25 cellular contexts compared by ENCODE assay signal in the genomic region with DNA sequence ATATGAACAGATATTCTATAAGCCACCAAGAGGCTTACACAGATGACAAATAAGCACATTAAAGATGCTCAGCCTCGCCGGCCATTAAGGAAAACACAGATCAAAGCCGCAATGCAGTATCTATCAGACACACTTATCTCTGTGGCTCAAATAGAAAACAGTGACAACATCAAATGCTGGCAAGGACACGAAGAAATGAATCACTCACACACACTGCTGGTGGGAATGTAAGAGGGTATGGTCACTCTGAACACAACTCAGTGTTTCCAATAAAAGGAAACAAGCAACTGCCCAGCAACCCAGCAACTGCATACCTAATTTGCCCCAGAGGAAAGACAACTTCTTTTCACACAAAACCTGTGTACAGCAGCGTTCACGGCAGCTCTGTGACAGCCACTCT.
DNase-seq lines count a peak whose midpoint lies in the region; FAIRE-seq and TF ChIP-seq lines count a peak whose summit lies in the region.
"Had no signal": no experiment of that assay in that cellular context is flagged by ENCODE, and none has a peak within 500 bp of the region (broad histone marks: within the 10 kb centered on the region; RNA-seq: fewer than 3 reads in every experiment).

No MANE protein-coding gene starts in this region.

- H3K4me3 Mint-ChIP-seq in activated naive CD8-positive, alpha-beta T cell treated with anti-CD3 and anti-CD28 coated beads for 36 hours: no peak overlapping the region
- H3K4me3 Mint-ChIP-seq: activated CD4-positive, alpha-beta memory T cell treated with anti-CD3 and anti-CD28 coated beads for 36 hours; GM23338; neural progenitor cell had no signal

- H2AFZ ChIP-seq in OCI-LY1 (ENCODE audit: low read length): no peak overlapping the region
- H2AFZ ChIP-seq: GM23338, neural progenitor cell had no signal

- H3K9ac ChIP-seq in OCI-LY1 (ENCODE audit: low read length): 0 out of 2 replicates have a peak overlapping the region, but pooled peaks have one; percentile 10
- H3K9ac ChIP-seq: neural progenitor cell had no signal

- no peaks in the 10 kb centered on the region for H3K36me3 ChIP-seq in OCI-LY1 (ENCODE audit: insufficient read depth, low read length)
- no peaks in the 10 kb centered on the region for H3K36me3 ChIP-seq in BE2C
- H3K36me3 ChIP-seq: left ventricle myocardium inferior, neural progenitor cell, vagina had no signal

- no peaks in the 10 kb centered on the region for H3K9me2 ChIP-seq in OCI-LY1 (ENCODE audit: low read depth, low read length)

- TF ChIP-seq POLR2A in GM12891 (IDR thresholded peaks at IDR 0.05; ENCODE audit: low read depth, low read length): no peak

- no peak overlapping the region for H3K27ac Mint-ChIP-seq in activated naive CD8-positive, alpha-beta T cell treated with anti-CD3 and anti-CD28 coated beads for 36 hours
- H3K27ac Mint-ChIP-seq: activated CD4-positive, alpha-beta memory T cell treated with anti-CD3 and anti-CD28 coated beads for 36 hours; GM23338; neural progenitor cell had no signal

- H3K36me3 Mint-ChIP-seq in activated naive CD8-positive, alpha-beta T cell treated with anti-CD3 and anti-CD28 coated beads for 36 hours: peaks cover 14% of the 10 kb centered on the region

- no peaks in the 10 kb centered on the region for H3K27me3 ChIP-seq in OCI-LY1 (ENCODE audit: insufficient read depth, low read length)
- no peaks in the 10 kb centered on the region for H3K27me3 ChIP-seq in BE2C
- H3K27me3 ChIP-seq: neural progenitor cell, tibial artery, vagina had no signal

- no peaks in the 10 kb centered on the region for H4K20me1 ChIP-seq in OCI-LY1 (ENCODE audit: insufficient read depth, low read length)

- H3K9me3 Mint-ChIP-seq in activated naive CD8-positive, alpha-beta T cell treated with anti-CD3 and anti-CD28 coated beads for 36 hours: peaks cover 5% of the 10 kb centered on the region

- no peaks in the 10 kb centered on the region for H3K79me2 ChIP-seq in OCI-LY1 (ENCODE audit: insufficient read depth, low read length)

- DNase-seq in AG10803 (ENCODE audit: low read depth) (peak; percentile 30), cardiac fibroblast (ENCODE audit: low read depth in 2 of 2) (peak; percentile 30 to 49), iris pigment epithelial cell (ENCODE audit: low read depth) (peak; percentile 61), GM12891 (ENCODE audit: insufficient read length, low spot score) (no peak), BE2C (no peak), SHP77 (lab: John Stamatoyannopoulos, UW) (no peak)
- DNase-seq in activated naive CD8-positive, alpha-beta T cell treated with anti-CD3 and anti-CD28 coated beads for 36 hours: no peak
- DNase-seq: activated CD4-positive, alpha-beta memory T cell treated with anti-CD3 and anti-CD28 coated beads for 36 hours; activated naive CD4-positive, alpha-beta T cell; DMS153; head of caudate nucleus; left ventricle myocardium inferior; NCI-H1048; NCI-H1694 treated with DMSO at 0.1 percent for 48 hours; NCI-H446; stimulated activated CD4-positive, alpha-beta T cell treated with anti-CD3 and anti-CD28 coated beads, Interleukin-4, amount 100 ng/mL, for 24 hours; T-helper 2 cell; tibial artery had no signal

- H3K27me3 Mint-ChIP-seq in activated naive CD8-positive, alpha-beta T cell treated with anti-CD3 and anti-CD28 coated beads for 36 hours: peaks cover 6% of the 10 kb centered on the region
- H3K27me3 Mint-ChIP-seq: activated CD4-positive, alpha-beta memory T cell treated with anti-CD3 and anti-CD28 coated beads for 36 hours had no signal

- FAIRE-seq in GM12891 (lab: Jason Lieb, UNC): no peak
- FAIRE-seq: A549, keratinocyte had no signal

- H3K4me3 ChIP-seq in AG10803 (ENCODE audit: low read length) (no peak overlapping the region), OCI-LY1 (ENCODE audit: low read depth, low read length, poor library complexity, severe bottlenecking) (no peak overlapping the region), cardiac fibroblast (replicated peaks in 1 of 2; ENCODE audit: low read depth in 2 of 2, low read length in 2 of 2) (no peak overlapping the region), BE2C (ENCODE audit: low read depth, low read length) (no peak overlapping the region)
- H3K4me3 ChIP-seq: A549, GM23338, left ventricle myocardium inferior, neural progenitor cell, SK-N-MC, tibial artery, vagina had no signal

- H3K9me3 ChIP-seq in OCI-LY1 (ENCODE audit: low read length) (no peaks in the 10 kb centered on the region; the same call in 1 of the 2 replicates), BE2C (no peaks in the 10 kb centered on the region)
- H3K9me3 ChIP-seq: A549, vagina had no signal

- peak overlapping the region; percentile 27 for H3K27ac ChIP-seq in OCI-LY1 (ENCODE audit: low read depth, low read length, poor library complexity, severe bottlenecking)
- H3K27ac ChIP-seq: A549, left ventricle myocardium inferior, neural progenitor cell, SK-N-MC, tibial artery, vagina had no signal

- no peak overlapping the region for H3K4me2 ChIP-seq in OCI-LY1 (ENCODE audit: low read length)
- H3K4me2 ChIP-seq: A549, GM23338, neural progenitor cell had no signal

- H3K4me1 ChIP-seq in OCI-LY1 (ENCODE audit: insufficient read depth, low read length, severe bottlenecking) (peaks cover 9% of the 10 kb centered on the region), BE2C (peaks cover 4% of the 10 kb centered on the region; the same call in 1 of the 2 replicates)
- H3K4me1 ChIP-seq: left ventricle myocardium inferior, neural progenitor cell, tibial artery, vagina had no signal

- no peaks in the 10 kb centered on the region for H3K4me1 Mint-ChIP-seq in activated naive CD8-positive, alpha-beta T cell treated with anti-CD3 and anti-CD28 coated beads for 36 hours
- H3K4me1 Mint-ChIP-seq: GM23338, neural progenitor cell had no signal

- TF ChIP-seq CTCF in AG10803 (conservative IDR thresholded peaks at IDR 0.05; ENCODE audit: low read length) (no peak), OCI-LY1 (IDR thresholded peaks at IDR 0.05; ENCODE audit: low read length) (no peak), cardiac fibroblast (IDR thresholded peaks at IDR 0.05; ENCODE audit: low read depth, low read length) (no peak), BE2C (IDR thresholded peaks at IDR 0.05; ENCODE audit: low read depth, low read length) (no peak)

- no peaks in the 10 kb centered on the region for H3F3A ChIP-seq in OCI-LY1 (ENCODE audit: insufficient read depth, low read length)

TF ChIP-seq in GM12891, 5 proteins besides CTCF, POLR2A, EP300 and RAD21:
- TF ChIP-seq POU2F2 (IDR thresholded peaks at IDR 0.05; ENCODE audit: low read depth, low read length) (no peak), TAF1 (IDR thresholded peaks at IDR 0.05; ENCODE audit: low read depth, low read length) (no peak), SPI1 (IDR thresholded peaks at IDR 0.05; ENCODE audit: low read depth, low read length) (no peak)

Comparison
In these comparisons a context has a peak if more than half of its experiments do, and no peak if none do; other contexts are left out.
1. DNase-seq: peak in AG10803 (single experiment), cardiac fibroblast (2 of 2) and iris pigment epithelial cell (single experiment); none in GM12891 (single experiment), BE2C (single experiment), activated naive CD8-positive, alpha-beta T cell treated with anti-CD3 and anti-CD28 coated beads for 36 hours (single experiment) and SHP77 (0 of 2).